Comparison of ENCODE assay signal across 1 cellular context in genomic region chr1:37238376-37239224, GRCh38.
TF ChIP-seq lines count a peak whose summit lies in the region.

No MANE protein-coding gene starts in this region.

TF ChIP-seq in H1, 55 proteins besides CTCF, POLR2A, EP300 and RAD21 (continued from another document):
- TF ChIP-seq HDAC2 (IDR thresholded peaks at IDR 0.05; ENCODE audit: borderline replicate concordance in 1 of 2, low read depth in 2 of 2, low read length in 2 of 2) = 0 out of 4 replicates have a peak, but pooled peaks of 1 of the 2 experiments have one; percentile 42
